Comparison of ENCODE assay signal across 8 cellular contexts in the genomic region with DNA sequence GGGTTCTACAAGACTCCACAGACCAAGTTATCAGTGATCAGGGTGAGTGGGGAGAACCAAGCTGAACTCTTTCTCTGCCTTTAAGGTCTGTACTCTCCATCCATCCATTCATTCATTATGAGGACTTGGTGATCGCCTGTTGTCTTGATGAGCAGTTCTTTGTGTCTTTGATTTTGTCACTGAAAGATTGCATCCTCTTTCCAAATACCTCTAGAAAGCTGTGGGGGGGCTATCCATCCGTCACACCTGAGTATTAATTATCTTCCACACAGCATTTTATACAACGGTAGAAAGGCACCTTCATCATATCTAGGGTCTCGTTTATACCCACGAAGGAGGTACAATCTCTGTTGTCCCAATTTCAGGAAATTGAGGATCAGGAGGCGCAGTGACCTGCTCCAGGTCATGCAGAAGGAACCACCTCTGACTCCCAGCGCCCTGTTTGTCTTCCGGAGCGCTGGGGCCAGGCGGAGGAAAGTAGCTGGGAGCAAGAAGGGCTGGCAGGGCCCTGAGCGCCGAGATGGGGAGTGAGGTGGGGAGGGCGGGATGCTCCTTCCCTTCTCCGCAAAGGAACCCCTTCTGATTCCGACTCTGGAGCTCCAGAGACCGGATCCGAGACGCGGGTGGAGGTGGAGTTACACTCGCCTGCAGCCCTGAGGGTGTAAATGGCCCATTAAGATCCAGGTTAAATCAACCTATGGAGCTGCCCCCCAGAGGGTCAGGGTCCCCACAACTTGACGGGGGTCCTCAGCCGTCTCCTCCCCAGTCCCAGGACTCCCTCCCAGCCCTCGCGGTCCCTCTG. TPM values are rescaled to one million over a fixed set of nuclear protein-coding genes. Genes with fewer than 3 reads are reported as not detected.
DNase-seq lines count a peak whose midpoint lies in the region; ATAC-seq and TF ChIP-seq lines count a peak whose summit lies in the region.

No MANE protein-coding gene starts in this region.

- H3K27ac ChIP-seq in VCaP (peak overlapping the region; percentile 40; the same call in 1 of the 2 replicates), skin epidermis (peak overlapping the region in 6 of 21 experiments; percentile 3 to 50 (median 28))

- intact Hi-C loops in left ventricle myocardium superior (cut with micrococcal nuclease), result no loop called here

- no peak for TF ChIP-seq CTCF in VCaP (conservative IDR thresholded peaks at IDR 0.05)

- ATAC-seq in HG02870 (IDR thresholded peaks at IDR 0.05; ENCODE audit: unreplicated experiment) (peak; percentile 47), left ventricle myocardium superior (peak; percentile 71)

- H3K4me3 ChIP-seq in skin epidermis, result peak overlapping the region; percentile 51 to 60 (median 55)

- DNase-seq in SKM-1 treated with dmso at 0.1 percent for 144 hours (lab: John Stamatoyannopoulos, UW; ENCODE audit: unreplicated experiment), result peak; percentile 49
- no peak for DNase-seq in SKM-1 (lab: John Stamatoyannopoulos, UW; ENCODE audit: unreplicated experiment)
- no peak for DNase-seq in left ventricle myocardium superior
- DNase-seq in AML-193 (lab: John Stamatoyannopoulos, UW), result no peak
- no peak for DNase-seq in KG1 (lab: John Stamatoyannopoulos, UW)

RNA-seq across cellular contexts. Expression of a gene that starts 0.6 kb away (rescaled TPM):
- total RNA-seq in left ventricle myocardium superior, result 2.6 TPM

RNA-seq across cellular contexts. Expression of a gene that starts 52.3 kb away (rescaled TPM):
- total RNA-seq in left ventricle myocardium superior, result 28.6 TPM
